Comparison of ENCODE assay signal across 20 cellular contexts in the genomic region with DNA sequence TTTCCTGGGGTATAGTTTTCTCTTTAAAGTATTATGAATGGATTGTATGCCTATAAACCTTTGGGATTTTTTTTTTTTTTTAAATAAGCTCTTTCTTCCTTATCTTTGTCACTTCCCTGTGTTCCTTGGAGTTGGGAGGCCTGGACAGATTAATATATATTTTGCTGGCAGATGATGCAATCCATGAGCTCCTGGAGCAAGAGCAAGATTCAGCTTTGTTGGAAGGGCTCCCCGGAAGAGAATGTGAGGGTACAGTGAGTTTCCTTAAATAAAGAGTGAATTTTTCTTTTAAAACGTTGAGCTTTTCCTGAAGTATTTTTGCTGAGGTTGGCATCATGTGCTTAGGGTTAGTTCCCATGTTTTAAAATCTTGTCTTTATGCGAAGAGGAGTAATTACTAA.
DNase-seq lines count a peak whose midpoint lies in the region; FAIRE-seq and TF ChIP-seq lines count a peak whose summit lies in the region.
"Had no signal": no experiment of that assay in that cellular context is flagged by ENCODE, and none has a peak within 500 bp of the region (broad histone marks: within the 10 kb centered on the region; RNA-seq: fewer than 3 reads in every experiment).

No MANE protein-coding gene starts in this region.

- intact Hi-C loops in A673 (cut with micrococcal nuclease; ENCODE audit: unreplicated experiment): no loop called here

- no peak overlapping the region for H3K4me3 Mint-ChIP-seq in astrocyte (ENCODE audit: unreplicated experiment)

- peaks cover 5% of the 10 kb centered on the region for H3K4me1 Mint-ChIP-seq in astrocyte (ENCODE audit: low read depth, unreplicated experiment)

- TF ChIP-seq CTCF in A673 (conservative IDR thresholded peaks at IDR 0.05; ENCODE audit: low read depth, low read length) (no peak), astrocyte (IDR thresholded peaks at IDR 0.05; ENCODE audit: insufficient read depth, low read depth, low read length) (no peak), fibroblast of the aortic adventitia (IDR thresholded peaks at IDR 0.05; ENCODE audit: insufficient read depth, low read length) (no peak)

- H2AFZ ChIP-seq in astrocyte (ENCODE audit: low read depth, low read length): no peak overlapping the region

- H3K4me3 ChIP-seq in A673 (ENCODE audit: low read depth, low read length, poor library complexity, severe bottlenecking): no peak overlapping the region
- no peak overlapping the region for H3K4me3 ChIP-seq in astrocyte (ENCODE audit: insufficient read depth, low read depth, low read length)
- H3K4me3 ChIP-seq in fibroblast of the aortic adventitia (ENCODE audit: low read depth, low read length): no peak overlapping the region
- H3K4me3 ChIP-seq: HAP-1, Peyer's patch had no signal

- H3K9me3 ChIP-seq in A673 (ENCODE audit: low read depth, low read length, poor library complexity, severe bottlenecking) (no peaks in the 10 kb centered on the region), astrocyte (ENCODE audit: insufficient read depth, low read depth, low read length) (no peaks in the 10 kb centered on the region)
- H3K9me3 ChIP-seq: HAP-1, Peyer's patch, SK-N-SH had no signal

- BruUV-seq in A673 (replicated peaks; lab: Mats Ljungman, UMichigan): no TSS peak

- H3K27me3 Mint-ChIP-seq in astrocyte (ENCODE audit: low read depth, unreplicated experiment): peaks cover 3% of the 10 kb centered on the region

- FAIRE-seq in astrocyte (lab: Jason Lieb, UNC) (no peak), urothelium cell line (lab: Jason Lieb, UNC) (no peak)
- FAIRE-seq: GM19239, HTR-8/SVneo had no signal

- DNase-seq in A673 (ENCODE audit: low spot score) (peak; percentile 2), LoVo (ENCODE audit: low spot score) (peak; percentile 21), astrocyte (ENCODE audit: low read depth) (no peak), fibroblast of the aortic adventitia (ENCODE audit: low read depth) (peak; percentile 53), HPDE6-E6E7 (ENCODE audit: extremely low spot score) (no peak), superior temporal gyrus (ENCODE audit: extremely low spot score) (no peak), urothelium cell line (ENCODE audit: low spot score) (no peak), AG08396 (ENCODE audit: low spot score) (no peak)
- DNase-seq: C1 segment of cervical spinal cord, DMS 273 treated with DMSO at 0.1 percent for 48 hours, NCI-H1436, NCI-H2029, NCI-H2171, NCI-H510A treated with DMSO at 0.1 percent for 48 hours, Peyer's patch, Right ventricle myocardium superior, SK-N-SH had no signal

- H3K4me1 ChIP-seq in A673 (ENCODE audit: insufficient read depth, low read length, poor library complexity, severe bottlenecking): no peaks in the 10 kb centered on the region
- H3K4me1 ChIP-seq in astrocyte (ENCODE audit: insufficient read depth, low read length): no peaks in the 10 kb centered on the region
- H3K4me1 ChIP-seq: HAP-1, Peyer's patch had no signal

- peak overlapping the region; percentile 42 for H3K27ac Mint-ChIP-seq in astrocyte (ENCODE audit: unreplicated experiment)

- no peak overlapping the region for H3K4me2 ChIP-seq in astrocyte (ENCODE audit: low read length)
- H3K4me2 ChIP-seq: SK-N-SH had no signal

- CTCF ChIA-PET in A673 (lab: Charles Lee): no interaction called here

- H4K20me1 ChIP-seq in astrocyte (ENCODE audit: insufficient read depth, low read length): no peaks in the 10 kb centered on the region

- no peak overlapping the region for H3K27ac ChIP-seq in A673 (ENCODE audit: low read depth, low read length, poor library complexity, severe bottlenecking)
- H3K27ac ChIP-seq in astrocyte (ENCODE audit: low read depth, low read length): no peak overlapping the region
- H3K27ac ChIP-seq: Peyer's patch had no signal

- peaks cover 3% of the 10 kb centered on the region for H3K9me3 Mint-ChIP-seq in astrocyte (ENCODE audit: unreplicated experiment)

- no peaks in the 10 kb centered on the region for H3K36me3 Mint-ChIP-seq in astrocyte (ENCODE audit: low read depth, unreplicated experiment)

- POLR2A ChIA-PET in A673 (lab: Charles Lee; ENCODE audit: low non-redundant PET): no interaction called here

- H3K79me2 ChIP-seq in astrocyte (ENCODE audit: insufficient read depth, low read length): no peaks in the 10 kb centered on the region

- H3K9ac ChIP-seq in astrocyte (ENCODE audit: low read length): no peak overlapping the region
- H3K9ac ChIP-seq: SK-N-SH had no signal

- H3K27me3 ChIP-seq in A673 (replicated peaks; ENCODE audit: insufficient read depth, low read depth, low read length, poor library complexity) (no peaks in the 10 kb centered on the region), astrocyte (ENCODE audit: insufficient read depth, low read length) (no peaks in the 10 kb centered on the region)
- H3K27me3 ChIP-seq: Peyer's patch had no signal

- H3K36me3 ChIP-seq in A673 (ENCODE audit: insufficient read depth, low read length, poor library complexity, severe bottlenecking) (no peaks in the 10 kb centered on the region), astrocyte (ENCODE audit: insufficient read depth, low read length) (no peaks in the 10 kb centered on the region)
- H3K36me3 ChIP-seq: HAP-1, Peyer's patch had no signal

Comparison
In these comparisons a context has a peak if more than half of its experiments do, and no peak if none do; other contexts are left out.
1. DNase-seq: peak in A673 (single experiment), LoVo (single experiment) and fibroblast of the aortic adventitia (single experiment); none in astrocyte (single experiment), HPDE6-E6E7 (single experiment), superior temporal gyrus (single experiment), urothelium cell line (single experiment) and AG08396 (single experiment).